In the genomic region with DNA sequence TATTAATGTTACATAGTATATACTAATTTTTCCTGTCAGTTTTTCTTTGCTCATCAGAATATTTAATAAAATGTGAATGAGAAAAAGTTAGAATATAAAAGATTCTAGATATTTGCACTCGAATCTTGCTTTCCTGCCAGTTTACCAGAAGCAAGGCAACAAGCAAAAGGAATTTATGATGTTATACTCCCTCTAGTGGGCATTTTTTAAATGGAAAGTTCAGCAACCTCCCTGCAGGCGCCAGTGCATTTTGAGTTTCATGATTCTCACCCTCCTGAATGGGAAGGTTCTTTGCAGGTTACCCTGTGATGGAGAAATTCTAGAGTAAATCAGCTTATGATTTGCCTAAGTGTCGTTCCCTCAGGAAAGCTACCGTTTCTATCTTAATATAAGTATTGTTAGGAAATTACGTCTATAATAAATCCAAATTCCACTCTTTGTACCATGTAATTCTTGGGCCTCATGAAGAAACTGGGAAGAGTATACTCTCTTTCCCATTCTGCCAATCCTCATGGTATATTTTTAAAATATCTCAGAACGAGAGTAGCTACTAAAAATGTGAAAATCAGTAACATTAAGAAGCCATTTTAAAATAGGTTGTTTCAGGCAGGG, we compare ENCODE assay signal across 8 cellular contexts.
DNase-seq lines count a peak whose midpoint lies in the region; ATAC-seq and TF ChIP-seq lines count a peak whose summit lies in the region.

No MANE protein-coding gene starts in this region.

- H3K4me3 ChIP-seq in astrocyte of the cerebellum (ENCODE audit: low read depth, low read length) (no peak overlapping the region), tibial artery (no peak overlapping the region)

- peak; percentile 60 for TF ChIP-seq CTCF in astrocyte of the cerebellum (IDR thresholded peaks at IDR 0.05; ENCODE audit: low read depth, low read length, missing control alignments)
- peak; percentile 79 to 88 for TF ChIP-seq CTCF in tibial artery (IDR thresholded peaks at IDR 0.05)

- intact Hi-C loops in tibial artery (cut with DNase I; ENCODE audit: low total_unique reads), result loop anchor here (5.0 kb wide), 1 partner anchor 764 kb away; no protein-coding TSS in a partner anchor

- in situ Hi-C loops in astrocyte of the cerebellum (cut with HindIII; ENCODE audit: low sequenced_read_pairs), result loop anchor here (25.0 kb wide), 2 partner anchors 359 to 759 kb away; no protein-coding TSS in a partner anchor

- peaks cover 0 to 16% (median 6%) of the 10 kb centered on the region in 4 donors for H3K4me1 ChIP-seq in tibial artery

- H3K9me3 ChIP-seq in tibial artery, result no peaks in the 10 kb centered on the region

- DNase-seq in DMS53 treated with DMSO at 0.1 percent for 48 hours (lab: John Stamatoyannopoulos, UW; ENCODE audit: unreplicated experiment), result peak; percentile 82
- DNase-seq in NCI-H460 (ENCODE audit: extremely low read depth, low read depth), result peak; percentile 72
- peak; percentile 60 for DNase-seq in astrocyte of the cerebellum (ENCODE audit: low read depth)
- DNase-seq in iris pigment epithelial cell (ENCODE audit: low read depth), result peak; percentile 63
- no peak for DNase-seq in tibial artery
- DNase-seq in activated naive CD4-positive, alpha-beta T cell (lab: John Stamatoyannopoulos, UW), result no peak

- no peak overlapping the region for H3K27ac ChIP-seq in tibial artery

- ATAC-seq in GM19468 (IDR thresholded peaks at IDR 0.05; ENCODE audit: extremely low read depth, unreplicated experiment), result peak; percentile 86
- peak; percentile 93 for ATAC-seq in HG03520 (IDR thresholded peaks at IDR 0.05; ENCODE audit: unreplicated experiment)

- no peaks in the 10 kb centered on the region for H3K36me3 ChIP-seq in tibial artery

- no peaks in the 10 kb centered on the region for H3K27me3 ChIP-seq in tibial artery

Comparison
In these comparisons a context has a peak if more than half of its experiments do, and no peak if none do; other contexts are left out.
1. DNase-seq: peak in DMS53 treated with DMSO at 0.1 percent for 48 hours (single experiment), NCI-H460 (single experiment), astrocyte of the cerebellum (single experiment) and iris pigment epithelial cell (single experiment); none in tibial artery (0 of 2) and activated naive CD4-positive, alpha-beta T cell (0 of 4).